14 cellular contexts compared by ENCODE assay signal in genomic region chr21:35002879-35003722, GRCh38. TPM values are rescaled to one million over a fixed set of nuclear protein-coding genes. Genes with fewer than 3 reads are reported as not detected.
DNase-seq lines count a peak whose midpoint lies in the region; ATAC-seq, FAIRE-seq and TF ChIP-seq lines count a peak whose summit lies in the region.
"Had no signal": no experiment of that assay in that cellular context is flagged by ENCODE, and none has a peak within 500 bp of the region (broad histone marks: within the 10 kb centered on the region; RNA-seq: fewer than 3 reads in every experiment).

No MANE protein-coding gene starts in this region.

- H3K9me3 Mint-ChIP-seq in CD4-positive, alpha-beta T cell: no peaks in the 10 kb centered on the region
- no peaks in the 10 kb centered on the region for H3K9me3 Mint-ChIP-seq in HFFc6
- no peaks in the 10 kb centered on the region for H3K9me3 Mint-ChIP-seq in activated T-helper 17 cell treated with anti-CD3 and anti-CD28 coated beads, Interleukin-2, amount 50 U/mL, for 72 hours

- CTCF ChIA-PET in CD4-positive, alpha-beta T cell (lab: Charles Lee): interaction anchor here (1.0 to 2.3 kb wide), 3 partner anchors 11 to 113 kb away, joined by 3 to 7 read pairs (median 3); no protein-coding TSS in a partner anchor
- CTCF ChIA-PET in HEK293T (lab: Yijun Ruan, JAX): no interaction called here

- no peak for DNase-seq in CD4-positive, alpha-beta T cell
- peak; percentile 53 for DNase-seq in HFFc6
- peak; percentile 26 for DNase-seq in kidney tubule cell (ENCODE audit: low spot score)
- no peak for DNase-seq in HEK293T (ENCODE audit: extremely low spot score)
- DNase-seq in frontal cortex (ENCODE audit: low spot score in 2 of 2): no peak
- DNase-seq in NCI-H1417 (lab: John Stamatoyannopoulos, UW): no peak
- DNase-seq: activated CD4-positive, alpha-beta T cell treated with anti-CD3 and anti-CD28 coated beads for 48 hours; DMS53; KG1 had no signal

- intact Hi-C loops in CD4-positive, alpha-beta T cell (cut with DNase I, micrococcal nuclease): no loop called here

- peak overlapping the region; percentile 65 for H3K27ac Mint-ChIP-seq in CD4-positive, alpha-beta T cell
- H3K27ac Mint-ChIP-seq in HFFc6: peak overlapping the region; percentile 58
- H3K27ac Mint-ChIP-seq in activated T-helper 17 cell treated with anti-CD3 and anti-CD28 coated beads, Interleukin-2, amount 50 U/mL, for 72 hours: peak overlapping the region; percentile 77

- no peak for ATAC-seq in CD4-positive, alpha-beta T cell (ENCODE audit: poor library complexity)
- ATAC-seq in activated T-helper 17 cell treated with anti-CD3 and anti-CD28 coated beads, Interleukin-2, amount 50 U/mL, for 72 hours (replicated peaks): peak; percentile 73

- no peaks in the 10 kb centered on the region for H3K27me3 ChIP-seq in CD4-positive, alpha-beta T cell (ENCODE audit: control insufficient read depth, insufficient read depth, low read length)
- H3K27me3 ChIP-seq: SJSA1 had no signal

- H3K27me3 Mint-ChIP-seq in CD4-positive, alpha-beta T cell: no peaks in the 10 kb centered on the region
- H3K27me3 Mint-ChIP-seq in HFFc6 (ENCODE audit: insufficient read depth): peaks cover 1% of the 10 kb centered on the region
- H3K27me3 Mint-ChIP-seq in activated T-helper 17 cell treated with anti-CD3 and anti-CD28 coated beads, Interleukin-2, amount 50 U/mL, for 72 hours: no peaks in the 10 kb centered on the region

- H3K4me3 Mint-ChIP-seq in CD4-positive, alpha-beta T cell: peak overlapping the region; percentile 8
- no peak overlapping the region for H3K4me3 Mint-ChIP-seq in HFFc6
- peak overlapping the region; percentile 55 for H3K4me3 Mint-ChIP-seq in activated T-helper 17 cell treated with anti-CD3 and anti-CD28 coated beads, Interleukin-2, amount 50 U/mL, for 72 hours
- H3K4me3 Mint-ChIP-seq: brain had no signal

- peaks cover 98% of the 10 kb centered on the region for H3K4me1 Mint-ChIP-seq in CD4-positive, alpha-beta T cell (ENCODE audit: low read depth)
- H3K4me1 Mint-ChIP-seq in HFFc6 (ENCODE audit: low read depth): peaks cover 83% of the 10 kb centered on the region
- H3K4me1 Mint-ChIP-seq in activated T-helper 17 cell treated with anti-CD3 and anti-CD28 coated beads, Interleukin-2, amount 50 U/mL, for 72 hours: peaks cover 88% of the 10 kb centered on the region

- no peak for TF ChIP-seq CTCF in CD4-positive, alpha-beta T cell (IDR thresholded peaks at IDR 0.05)
- no peak for TF ChIP-seq CTCF in HFFc6 (IDR thresholded peaks at IDR 0.05)

- peaks cover 67% of the 10 kb centered on the region for H3K36me3 Mint-ChIP-seq in CD4-positive, alpha-beta T cell (ENCODE audit: low read depth)
- H3K36me3 Mint-ChIP-seq in HFFc6 (ENCODE audit: low read depth): peaks cover 35% of the 10 kb centered on the region
- peaks cover 22% of the 10 kb centered on the region for H3K36me3 Mint-ChIP-seq in activated T-helper 17 cell treated with anti-CD3 and anti-CD28 coated beads, Interleukin-2, amount 50 U/mL, for 72 hours (ENCODE audit: low read depth)
- H3K36me3 Mint-ChIP-seq: brain had no signal

- POLR2A ChIA-PET in CD4-positive, alpha-beta T cell (lab: Charles Lee): interaction anchor here (1.3 to 1.9 kb wide), 2 partner anchors 14 to 18 kb away, joined by 4 to 11 read pairs; no protein-coding TSS in a partner anchor
- POLR2A ChIA-PET in HEK293T (lab: Yijun Ruan, JAX): no interaction called here

- H3K9me3 ChIP-seq in CD4-positive, alpha-beta T cell (ENCODE audit: control insufficient read depth, low read length): no peaks in the 10 kb centered on the region
- H3K9me3 ChIP-seq: esophagus muscularis mucosa, SJSA1, thoracic aorta had no signal

- no peak for FAIRE-seq in frontal cortex (lab: Jason Lieb, UNC)

- no peak overlapping the region for H3K27ac ChIP-seq in CD4-positive, alpha-beta T cell (ENCODE audit: low read depth, low read length)
- H3K27ac ChIP-seq: esophagus muscularis mucosa, SJSA1, thoracic aorta had no signal

TF ChIP-seq in HEK293T, 16 proteins besides CTCF, POLR2A, EP300 and RAD21:
- TF ChIP-seq HDGF (IDR thresholded peaks at IDR 0.05; ENCODE audit: borderline replicate concordance): no peak
- TF ChIP-seq ZNF384 (IDR thresholded peaks at IDR 0.05): no peak
- no peak for TF ChIP-seq NFRKB (IDR thresholded peaks at IDR 0.05)
- TF ChIP-seq ELF4 (IDR thresholded peaks at IDR 0.05): no peak
- no peak for TF ChIP-seq FOXA1 (IDR thresholded peaks at IDR 0.05)
- no peak for TF ChIP-seq ARNT (IDR thresholded peaks at IDR 0.05)
- no peak for TF ChIP-seq PKNOX1 (IDR thresholded peaks at IDR 0.05)
- no peak for TF ChIP-seq SUZ12 (IDR thresholded peaks at IDR 0.05)
- no peak for TF ChIP-seq SP1 (IDR thresholded peaks at IDR 0.05)
- TF ChIP-seq TARDBP (IDR thresholded peaks at IDR 0.05): no peak
- TF ChIP-seq FOXK2 (IDR thresholded peaks at IDR 0.05): no peak
TF ChIP-seq in HEK293T: peak in this region for 0.

RNA-seq across cellular contexts. Expression of gene RUNX1, which starts 46.0 kb away (rescaled TPM):
- total RNA-seq in CD4-positive, alpha-beta T cell: 10 to 100 TPM; 71.7 to 74.3 TPM
- 10 to 100 TPM; 57.4 to 78.9 (median 61.3) TPM for total RNA-seq in HFFc6 (2021; fragmentation: NEBNext Ultra II Directional; extraction: Animal tissue kit (Norgen Biotek cat#: 25700))
- 100 to 1,000 TPM; 112 to 136 TPM for total RNA-seq in activated T-helper 17 cell treated with anti-CD3 and anti-CD28 coated beads, Interleukin-2, amount 50 U/mL, for 72 hours
- total RNA-seq in frontal cortex: 0.41 TPM

Comparison
In these comparisons a context has a peak if more than half of its experiments do, and no peak if none do; other contexts are left out.
1. DNase-seq: peak in HFFc6 (single experiment) and kidney tubule cell (single experiment); none in CD4-positive, alpha-beta T cell (0 of 10), HEK293T (single experiment), frontal cortex (0 of 2) and NCI-H1417 (0 of 3).
2. RNA of gene RUNX1, which starts 46.0 kb away (total RNA-seq): 112 to 136 TPM in activated T-helper 17 cell treated with anti-CD3 and anti-CD28 coated beads, Interleukin-2, amount 50 U/mL, for 72 hours, 71.7 to 74.3 TPM in CD4-positive, alpha-beta T cell and 57.4 to 78.9 TPM in HFFc6; 0.41 TPM in frontal cortex (single experiment); every median in the first group is over 10 times any median in the second.
3. Peak in every context shown above with its lines, with median percentiles within 50 percentile points of each other: H3K27ac Mint-ChIP-seq.